Comparison of ENCODE assay signal across 8 cellular contexts in the genomic region with DNA sequence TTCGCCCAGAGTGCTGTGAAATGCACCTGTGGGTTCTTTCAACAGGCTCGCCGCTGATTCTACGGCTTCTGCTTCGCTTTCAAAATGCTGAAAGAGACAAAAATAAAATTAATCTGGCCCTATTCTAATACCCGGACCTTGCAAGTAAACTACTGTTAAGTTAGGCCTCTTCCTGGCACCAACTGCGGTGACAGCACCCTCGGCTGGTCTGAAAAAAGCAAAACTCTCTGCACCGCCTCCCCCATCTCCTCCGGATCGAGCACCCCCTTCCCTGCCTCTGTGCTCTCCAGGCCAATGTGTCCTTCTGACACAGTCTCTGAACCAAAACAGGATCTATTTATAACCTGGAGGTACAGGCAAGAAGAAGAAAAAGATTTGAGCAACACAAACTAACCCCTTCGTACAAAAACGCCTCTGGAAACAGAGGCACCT. TPM values are rescaled to one million over a fixed set of nuclear protein-coding genes. Genes with fewer than 3 reads are reported as not detected.
DNase-seq lines count a peak whose midpoint lies in the region; ATAC-seq and TF ChIP-seq lines count a peak whose summit lies in the region.

No MANE protein-coding gene starts in this region.

- intact Hi-C loops in mucosa of descending colon (cut with DNase I, micrococcal nuclease): loop anchor here in 1 of 2 donors (10.0 kb wide), 1 partner anchor 57 kb away; no protein-coding TSS in a partner anchor

- ATAC-seq in HG02642 (IDR thresholded peaks at IDR 0.05; ENCODE audit: poor library complexity, unreplicated experiment) (peak; percentile 36), mucosa of descending colon (peak; percentile 60)

- peaks cover 15% of the 10 kb centered on the region for H3K4me1 ChIP-seq in mucosa of descending colon (ENCODE audit: low read depth)

- no peaks in the 10 kb centered on the region for H3K36me3 ChIP-seq in mucosa of descending colon (ENCODE audit: low read depth)

- DNase-seq in NCI-H1417 (lab: John Stamatoyannopoulos, UW) (peak in 2 of 3 experiments; percentile 56 to 72), NCI-H1417 treated with DMSO at 0.1 percent for 48 hours (lab: John Stamatoyannopoulos, UW) (no peak), NCI-H69 (lab: John Stamatoyannopoulos, UW) (peak; percentile 81), epithelial cell of prostate (ENCODE audit: low read depth, low spot score) (no peak), mucosa of descending colon (peak; percentile 68 to 74 (median 73))
- peak; percentile 54 for DNase-seq in activated CD8-positive, alpha-beta memory T cell treated with anti-CD3 and anti-CD28 coated beads, Interleukin-2, amount 50 U/mL, for 4 hours
- DNase-seq in stimulated activated CD8-positive, alpha-beta memory T cell treated with anti-CD3 and anti-CD28 coated beads, Interleukin-7, amount 100 ng/mL, for 1 hour (ENCODE audit: low read depth in 2 of 2): peak; percentile 11 to 17

- H3K27ac ChIP-seq in epithelial cell of prostate: peak overlapping the region; percentile 85

- no peaks in the 10 kb centered on the region for H3K9me3 ChIP-seq in mucosa of descending colon

- no peak for TF ChIP-seq CTCF in mucosa of descending colon (IDR thresholded peaks at IDR 0.05)

- peak overlapping the region; percentile 87 for H3K4me3 ChIP-seq in mucosa of descending colon

RNA-seq across cellular contexts. Expression of gene ATOSA, which starts 1.1 kb away (rescaled TPM):
- total RNA-seq in mucosa of descending colon: 10 to 100 TPM; 45.3 to 77.0 (median 53.1) TPM

Comparison
In these comparisons a context has a peak if more than half of its experiments do, and no peak if none do; other contexts are left out.
1. DNase-seq: peak in NCI-H1417 (2 of 3), NCI-H69 (single experiment), activated CD8-positive, alpha-beta memory T cell treated with anti-CD3 and anti-CD28 coated beads, Interleukin-2, amount 50 U/mL, for 4 hours (single experiment), mucosa of descending colon (3 of 3) and stimulated activated CD8-positive, alpha-beta memory T cell treated with anti-CD3 and anti-CD28 coated beads, Interleukin-7, amount 100 ng/mL, for 1 hour (2 of 2); none in NCI-H1417 treated with DMSO at 0.1 percent for 48 hours (single experiment) and epithelial cell of prostate (single experiment).